Comparison of ENCODE assay signal across 1 cellular context in genomic region chr6:33208089-33208967, GRCh38.
TF ChIP-seq lines count a peak whose summit lies in the region.

Gene RING1 (plus strand): TSS chr6:33208500. CDS start chr6:33208823, 323 bp downstream.

TF ChIP-seq in HepG2, 621 proteins besides CTCF, POLR2A, EP300 and RAD21 (continued from another document and continues in another):
- TF ChIP-seq MYPOP (CRISPR knock-in tag; IDR thresholded peaks at IDR 0.05) (peak; percentile 66; the same call in 1 of the 2 replicates), ZNF724P (CRISPR knock-in tag; IDR thresholded peaks at IDR 0.05; ENCODE audit: borderline replicate concordance) (peak; percentile 56; the same call in 1 of the 2 replicates), ZSCAN9 (CRISPR knock-in tag; IDR thresholded peaks at IDR 0.05; ENCODE audit: borderline replicate concordance) (peak; percentile 76; the same call in 1 of the 2 replicates), RXRB (CRISPR knock-in tag; IDR thresholded peaks at IDR 0.05; ENCODE audit: borderline replicate concordance) (peak; percentile 60), THAP9 (CRISPR knock-in tag; IDR thresholded peaks at IDR 0.05; ENCODE audit: borderline replicate concordance) (peak; percentile 38; the same call in 1 of the 2 replicates), SMARCC2 (IDR thresholded peaks at IDR 0.05) (no peak), ZNF75D (CRISPR knock-in tag; IDR thresholded peaks at IDR 0.05; ENCODE audit: borderline replicate concordance) (no peak), TEAD3 (CRISPR knock-in tag; optimal IDR thresholded peaks at IDR 0.05; ENCODE audit: borderline replicate concordance) (peak; percentile 69), ZC3H13 (CRISPR knock-in tag; IDR thresholded peaks at IDR 0.05) (peak; percentile 62; the same call in 1 of the 2 replicates), HNF4A (CRISPR knock-in tag; IDR thresholded peaks at IDR 0.05) (peak; percentile 27; the same call in 1 of the 2 replicates), NR2C2 (CRISPR knock-in tag; IDR thresholded peaks at IDR 0.05; ENCODE audit: borderline replicate concordance) (peak; percentile 36; the same call in 1 of the 2 replicates), ZNF225 (CRISPR knock-in tag; IDR thresholded peaks at IDR 0.05) (peak; percentile 44; the same call in 1 of the 2 replicates), BRCA1 (CRISPR knock-in tag; IDR thresholded peaks at IDR 0.05) (peak; percentile 70; the same call in 1 of the 2 replicates), ZBTB38 (CRISPR knock-in tag; IDR thresholded peaks at IDR 0.05) (peak; percentile 89; the same call in 1 of the 2 replicates), YEATS4 (CRISPR knock-in tag; IDR thresholded peaks at IDR 0.05; ENCODE audit: borderline replicate concordance) (peak; percentile 86; the same call in 1 of the 2 replicates), ZNF564 (CRISPR knock-in tag; IDR thresholded peaks at IDR 0.05) (0 out of 2 replicates have a peak, but pooled peaks have one; percentile 66), NFKBIZ (CRISPR knock-in tag; IDR thresholded peaks at IDR 0.05) (peak; percentile 84), SOX5 (CRISPR knock-in tag; IDR thresholded peaks at IDR 0.05; ENCODE audit: borderline replicate concordance) (peak; percentile 41; the same call in 1 of the 2 replicates), NRL (CRISPR knock-in tag; IDR thresholded peaks at IDR 0.05; ENCODE audit: borderline replicate concordance) (0 out of 2 replicates have a peak, but pooled peaks have one; percentile 27), KLF6 (CRISPR knock-in tag; IDR thresholded peaks at IDR 0.05) (peak; percentile 54), SNRNP70 (IDR thresholded peaks at IDR 0.05; ENCODE audit: low read depth, low read length) (no peak), PPARG (CRISPR knock-in tag; conservative IDR thresholded peaks at IDR 0.05) (peak; percentile 44; the same call in 1 of the 2 replicates), SP5 (CRISPR knock-in tag; IDR thresholded peaks at IDR 0.05; ENCODE audit: borderline replicate concordance, low read depth) (peak; percentile 42; the same call in 1 of the 2 replicates), RFX5 (IDR thresholded peaks at IDR 0.05; ENCODE audit: low read depth, low read length) (no peak), TGIF2 (CRISPR knock-in tag; IDR thresholded peaks at IDR 0.05) (peak; percentile 85), ZBTB1 (CRISPR knock-in tag; IDR thresholded peaks at IDR 0.05; ENCODE audit: borderline replicate concordance) (0 out of 2 replicates have a peak, but pooled peaks have one; percentile 53), ATF5 (CRISPR knock-in tag; IDR thresholded peaks at IDR 0.05; ENCODE audit: low read depth) (peak; percentile 41; the same call in 1 of the 2 replicates), SOX13 (IDR thresholded peaks at IDR 0.05) (no peak), SOX13 (CRISPR knock-in tag; conservative IDR thresholded peaks at IDR 0.05 in 1 of 2, IDR thresholded peaks at IDR 0.05 in 1 of 2) (peak in 1 of 2 experiments; percentile 55; a peak in 1 of 4 replicates), AGO1 (IDR thresholded peaks at IDR 0.05; ENCODE audit: low read depth, low read length, poor library complexity, severe bottlenecking) (peak; percentile 87), JDP2 (CRISPR knock-in tag; IDR thresholded peaks at IDR 0.05; ENCODE audit: borderline replicate concordance) (no peak; the same call in 1 of the 2 replicates), KDM2A (CRISPR knock-in tag; IDR thresholded peaks at IDR 0.05; ENCODE audit: borderline replicate concordance, low read depth) (peak; percentile 98), ZNF143 (CRISPR knock-in tag; IDR thresholded peaks at IDR 0.05) (peak; percentile 53; the same call in 1 of the 2 replicates), ZNF331 (CRISPR knock-in tag; IDR thresholded peaks at IDR 0.05) (peak; percentile 88), HOXA7 (CRISPR knock-in tag; IDR thresholded peaks at IDR 0.05) (peak; percentile 14; the same call in 1 of the 2 replicates), MTF2 (CRISPR knock-in tag; IDR thresholded peaks at IDR 0.05; ENCODE audit: borderline replicate concordance) (peak; percentile 1; the same call in 1 of the 2 replicates), ZNF576 (CRISPR knock-in tag; IDR thresholded peaks at IDR 0.05) (peak; percentile 54; the same call in 1 of the 2 replicates), ZKSCAN1 (IDR thresholded peaks at IDR 0.05; ENCODE audit: low read length) (no peak)
- TF ChIP-seq, protein P1, sequence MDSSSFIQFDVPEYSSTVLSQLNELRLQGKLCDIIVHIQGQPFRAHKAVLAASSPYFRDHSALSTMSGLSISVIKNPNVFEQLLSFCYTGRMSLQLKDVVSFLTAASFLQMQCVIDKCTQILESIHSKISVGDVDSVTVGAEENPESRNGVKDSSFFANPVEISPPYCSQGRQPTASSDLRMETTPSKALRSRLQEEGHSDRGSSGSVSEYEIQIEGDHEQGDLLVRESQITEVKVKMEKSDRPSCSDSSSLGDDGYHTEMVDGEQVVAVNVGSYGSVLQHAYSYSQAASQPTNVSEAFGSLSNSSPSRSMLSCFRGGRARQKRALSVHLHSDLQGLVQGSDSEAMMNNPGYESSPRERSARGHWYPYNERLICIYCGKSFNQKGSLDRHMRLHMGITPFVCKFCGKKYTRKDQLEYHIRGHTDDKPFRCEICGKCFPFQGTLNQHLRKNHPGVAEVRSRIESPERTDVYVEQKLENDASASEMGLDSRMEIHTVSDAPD (CRISPR knock-in tag; IDR thresholded peaks at IDR 0.05) = no peak
- TF ChIP-seq, protein P2, sequence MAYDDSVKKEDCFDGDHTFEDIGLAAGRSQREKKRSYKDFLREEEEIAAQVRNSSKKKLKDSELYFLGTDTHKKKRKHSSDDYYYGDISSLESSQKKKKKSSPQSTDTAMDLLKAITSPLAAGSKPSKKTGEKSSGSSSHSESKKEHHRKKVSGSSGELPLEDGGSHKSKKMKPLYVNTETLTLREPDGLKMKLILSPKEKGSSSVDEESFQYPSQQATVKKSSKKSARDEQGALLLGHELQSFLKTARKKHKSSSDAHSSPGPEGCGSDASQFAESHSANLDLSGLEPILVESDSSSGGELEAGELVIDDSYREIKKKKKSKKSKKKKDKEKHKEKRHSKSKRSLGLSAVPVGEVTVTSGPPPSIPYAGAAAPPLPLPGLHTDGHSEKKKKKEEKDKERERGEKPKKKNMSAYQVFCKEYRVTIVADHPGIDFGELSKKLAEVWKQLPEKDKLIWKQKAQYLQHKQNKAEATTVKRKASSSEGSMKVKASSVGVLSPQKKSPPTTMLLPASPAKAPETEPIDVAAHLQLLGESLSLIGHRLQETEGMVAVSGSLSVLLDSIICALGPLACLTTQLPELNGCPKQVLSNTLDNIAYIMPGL (CRISPR knock-in tag; IDR thresholded peaks at IDR 0.05; ENCODE audit: borderline replicate concordance in 1 of 2, low read depth in 1 of 2) = peak; percentile 78 to 94; a peak in 3 of 4 replicates
- TF ChIP-seq, protein P3, sequence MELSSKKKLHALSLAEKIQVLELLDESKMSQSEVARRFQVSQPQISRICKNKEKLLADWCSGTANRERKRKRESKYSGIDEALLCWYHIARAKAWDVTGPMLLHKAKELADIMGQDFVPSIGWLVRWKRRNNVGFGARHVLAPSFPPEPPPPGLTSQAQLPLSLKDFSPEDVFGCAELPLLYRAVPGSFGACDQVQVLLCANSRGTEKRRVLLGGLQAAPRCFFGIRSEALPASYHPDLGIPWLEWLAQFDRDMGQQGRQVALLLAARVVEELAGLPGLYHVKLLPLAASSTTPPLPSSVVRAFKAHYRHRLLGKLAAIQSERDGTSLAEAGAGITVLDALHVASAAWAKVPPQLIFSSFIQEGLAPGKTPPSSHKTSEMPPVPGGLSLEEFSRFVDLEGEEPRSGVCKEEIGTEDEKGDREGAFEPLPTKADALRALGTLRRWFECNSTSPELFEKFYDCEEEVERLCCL (CRISPR knock-in tag; IDR thresholded peaks at IDR 0.05; ENCODE audit: borderline replicate concordance) = peak; percentile 59; the same call in 1 of the 2 replicates
- TF ChIP-seq, protein P4, sequence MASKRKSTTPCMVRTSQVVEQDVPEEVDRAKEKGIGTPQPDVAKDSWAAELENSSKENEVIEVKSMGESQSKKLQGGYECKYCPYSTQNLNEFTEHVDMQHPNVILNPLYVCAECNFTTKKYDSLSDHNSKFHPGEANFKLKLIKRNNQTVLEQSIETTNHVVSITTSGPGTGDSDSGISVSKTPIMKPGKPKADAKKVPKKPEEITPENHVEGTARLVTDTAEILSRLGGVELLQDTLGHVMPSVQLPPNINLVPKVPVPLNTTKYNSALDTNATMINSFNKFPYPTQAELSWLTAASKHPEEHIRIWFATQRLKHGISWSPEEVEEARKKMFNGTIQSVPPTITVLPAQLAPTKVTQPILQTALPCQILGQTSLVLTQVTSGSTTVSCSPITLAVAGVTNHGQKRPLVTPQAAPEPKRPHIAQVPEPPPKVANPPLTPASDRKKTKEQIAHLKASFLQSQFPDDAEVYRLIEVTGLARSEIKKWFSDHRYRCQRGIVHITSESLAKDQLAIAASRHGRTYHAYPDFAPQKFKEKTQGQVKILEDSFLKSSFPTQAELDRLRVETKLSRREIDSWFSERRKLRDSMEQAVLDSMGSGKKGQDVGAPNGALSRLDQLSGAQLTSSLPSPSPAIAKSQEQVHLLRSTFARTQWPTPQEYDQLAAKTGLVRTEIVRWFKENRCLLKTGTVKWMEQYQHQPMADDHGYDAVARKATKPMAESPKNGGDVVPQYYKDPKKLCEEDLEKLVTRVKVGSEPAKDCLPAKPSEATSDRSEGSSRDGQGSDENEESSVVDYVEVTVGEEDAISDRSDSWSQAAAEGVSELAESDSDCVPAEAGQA (IDR thresholded peaks at IDR 0.05; ENCODE audit: low read depth) = peak; percentile 92
- TF ChIP-seq, protein P4 (CRISPR knock-in tag; IDR thresholded peaks at IDR 0.05; ENCODE audit: borderline replicate concordance) = no peak
